8 cellular contexts compared by ENCODE assay signal in the genomic region with DNA sequence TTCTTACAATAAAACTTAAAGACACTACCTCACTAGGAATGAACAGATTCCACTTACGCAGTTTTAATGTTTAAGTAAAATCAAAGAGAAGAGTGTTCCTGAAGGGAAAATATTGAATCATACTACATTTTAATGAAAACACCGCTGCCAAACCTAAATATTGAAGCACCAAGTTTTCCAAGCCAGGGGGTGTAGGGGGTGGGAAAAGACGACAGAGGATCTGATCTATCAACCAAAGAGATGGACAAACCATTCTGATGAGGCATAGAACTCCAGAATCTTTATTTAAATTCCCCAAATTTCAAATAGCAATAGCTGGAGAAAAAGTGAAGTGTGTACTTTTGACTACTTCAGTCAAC. TPM values are rescaled to one million over a fixed set of nuclear protein-coding genes. Genes with fewer than 3 reads are reported as not detected.
DNase-seq lines count a peak whose midpoint lies in the region; ATAC-seq and TF ChIP-seq lines count a peak whose summit lies in the region.

No MANE protein-coding gene starts in this region.

- H3K4me1 Mint-ChIP-seq in T-cell: peaks cover 53 to 59% (median 53%) of the 10 kb centered on the region in 3 donors

- H3K4me3 ChIP-seq in GM06990 (replicated peaks; ENCODE audit: low read depth, low read length) (peak overlapping the region; percentile 85), fibroblast of the aortic adventitia (ENCODE audit: low read depth, low read length) (peak overlapping the region; percentile 84), sigmoid colon (peak overlapping the region; percentile 67 to 82 (median 72))

- no peaks in the 10 kb centered on the region for H3K9me3 Mint-ChIP-seq in T-cell

- intact Hi-C loops in sigmoid colon (cut with DNase I): loop anchor here (5.0 to 10.0 kb wide), 2 partner anchors 106 to 117 kb away; no protein-coding TSS in a partner anchor

- H3K9me3 ChIP-seq in sigmoid colon: no peaks in the 10 kb centered on the region

- CTCF ChIA-PET in T-cell (lab: Charles Lee): interaction anchor here (0.5 to 5.0 kb wide), 10 partner anchors 35 to 1718 kb away, joined by 3 to 89 read pairs (median 3); a partner anchor contains a TSS

- peaks cover 13% of the 10 kb centered on the region for H3K36me3 Mint-ChIP-seq in T-cell

- DNase-seq in GM06990 (ENCODE audit: extremely low read depth, insufficient read length): no peak
- no peak for DNase-seq in T-cell
- DNase-seq in fibroblast of the aortic adventitia (ENCODE audit: low read depth): no peak
- DNase-seq in sigmoid colon: no peak
- no peak for DNase-seq in NCI-H774 (lab: John Stamatoyannopoulos, UW)
- DNase-seq in NCI-H1092 (lab: John Stamatoyannopoulos, UW): no peak
- DNase-seq in NCI-H1105 (lab: John Stamatoyannopoulos, UW): no peak

- no peak for TF ChIP-seq POLR2A in sigmoid colon (IDR thresholded peaks at IDR 0.05)

- POLR2A ChIA-PET in T-cell (lab: Charles Lee): interaction anchor here (0.6 to 1.5 kb wide), 3 partner anchors 9 to 124 kb away, joined by 4 to 6 read pairs (median 6); no protein-coding TSS in a partner anchor

- WGBS in sigmoid colon, 2 donors: 3 to 8% methylated on average over 3 of the region's 3 CpGs

- H3K27me3 ChIP-seq in GM06990 (replicated peaks; ENCODE audit: control insufficient read depth, insufficient read depth, low read length) (no peaks in the 10 kb centered on the region), sigmoid colon (no peaks in the 10 kb centered on the region)

- peak overlapping the region; percentile 93 to 99 (median 96) for H3K27ac ChIP-seq in sigmoid colon

- TF ChIP-seq CTCF in GM06990 (IDR thresholded peaks at IDR 0.05; ENCODE audit: insufficient read depth, low read length, poor library complexity, severe bottlenecking) (no peak), fibroblast of the aortic adventitia (IDR thresholded peaks at IDR 0.05; ENCODE audit: insufficient read depth, low read length) (no peak), sigmoid colon (IDR thresholded peaks at IDR 0.05) (no peak)

- peak overlapping the region; percentile 85 to 95 (median 91) for H3K4me3 Mint-ChIP-seq in T-cell

- no peak for TF ChIP-seq EP300 in sigmoid colon (IDR thresholded peaks at IDR 0.05)

- H3K27me3 Mint-ChIP-seq in T-cell: no peaks in the 10 kb centered on the region

- peak overlapping the region; percentile 94 to 95 for H3K27ac Mint-ChIP-seq in T-cell

- peaks cover 0 to 34% (median 27%) of the 10 kb centered on the region in 4 donors for H3K4me1 ChIP-seq in sigmoid colon

- H3K36me3 ChIP-seq in GM06990 (ENCODE audit: control insufficient read depth, insufficient read depth, low read length) (no peaks in the 10 kb centered on the region), sigmoid colon (no peaks in the 10 kb centered on the region)

- no peak for ATAC-seq in T-cell (replicated peaks in 1 of 4)
- no peak for ATAC-seq in GM18867 (IDR thresholded peaks at IDR 0.05; ENCODE audit: unreplicated experiment)

RNA-seq across cellular contexts. Expression of a gene that starts 1.2 kb away (rescaled TPM):
- total RNA-seq in T-cell: 100 to 1,000 TPM; 131 to 185 (median 173) TPM
- total RNA-seq in fibroblast of the aortic adventitia (ENCODE audit: low replicate concordance): 18.4 and 40.9 TPM in 2 replicates
- total RNA-seq in sigmoid colon: 10 to 100 TPM; 18.6 to 21.0 (median 20.1) TPM
- 10 to 100 TPM in 1 of 3 donors, 1 to 10 TPM in 2; 2.4 to 10.3 (median 3.9) TPM for polyA plus RNA-seq in sigmoid colon

RNA-seq across cellular contexts. Expression of a gene that starts 49.7 kb away (rescaled TPM):
- total RNA-seq in T-cell (1 to 10 TPM in 2 of 5 donors, under 1 TPM in 3; 0.35 to 2.1 (median 0.75) TPM), fibroblast of the aortic adventitia (ENCODE audit: low replicate concordance) (1.7 TPM in 2 replicates), sigmoid colon (1 to 10 TPM in 1 of 4 donors, under 1 TPM in 3; 0.68 to 2.2 (median 0.77) TPM)
- 10 to 100 TPM in 1 of 3 donors, 1 to 10 TPM in 2; 2.5 to 15.2 (median 3.6) TPM for polyA plus RNA-seq in sigmoid colon
